ENCODE assay signal across 16 cellular contexts in genomic region chr6:56727097-56727845, GRCh38.
DNase-seq lines count a peak whose midpoint lies in the region; ATAC-seq and TF ChIP-seq lines count a peak whose summit lies in the region.
"Had no signal": no experiment of that assay in that cellular context is flagged by ENCODE, and none has a peak within 500 bp of the region (broad histone marks: within the 10 kb centered on the region; RNA-seq: fewer than 3 reads in every experiment).

No MANE protein-coding gene starts in this region.

- no peak overlapping the region for H3K4me2 ChIP-seq in SK-N-SH
- peak overlapping the region; percentile 68 for H3K4me2 ChIP-seq in hepatocyte

- H3K27me3 ChIP-seq in SK-N-SH (ENCODE audit: insufficient read depth) (no peaks in the 10 kb centered on the region), hepatocyte (no peaks in the 10 kb centered on the region), sigmoid colon (no peaks in the 10 kb centered on the region), HAP-1 (ENCODE audit: low read depth) (no peaks in the 10 kb centered on the region)
- H3K27me3 ChIP-seq: cardiac muscle cell had no signal

- ATAC-seq in GM21576 (IDR thresholded peaks at IDR 0.05; ENCODE audit: unreplicated experiment), result no peak
- ATAC-seq: psoas muscle had no signal

- no peak for TF ChIP-seq RAD21 in SK-N-SH (IDR thresholded peaks at IDR 0.05; ENCODE audit: low read length)

- no peak overlapping the region for H2AFZ ChIP-seq in SK-N-SH (ENCODE audit: low read depth)
- no peak overlapping the region for H2AFZ ChIP-seq in hepatocyte

- no peaks in the 10 kb centered on the region for H3K9me2 ChIP-seq in SK-N-SH
- no peaks in the 10 kb centered on the region for H3K9me2 ChIP-seq in hepatocyte (replicated peaks; ENCODE audit: insufficient read depth)

- peaks cover 48% of the 10 kb centered on the region for H3F3A ChIP-seq in SK-N-SH (replicated peaks; ENCODE audit: insufficient read depth)

- peaks cover 86% of the 10 kb centered on the region for H3K79me2 ChIP-seq in SK-N-SH (ENCODE audit: insufficient read depth)
- H3K79me2 ChIP-seq in hepatocyte, result peaks cover 22% of the 10 kb centered on the region

- no peak overlapping the region for H3K9ac ChIP-seq in SK-N-SH

- CTCF ChIA-PET in SK-N-SH (lab: Yijun Ruan, JAX), result interaction anchor here (0.6 to 2.0 kb wide), 5 partner anchors 15 to 225 kb away, joined by 3 to 7 read pairs (median 3); no protein-coding TSS in a partner anchor

- peak overlapping the region; percentile 28 to 97; a peak in 2 of 4 replicates for H3K27ac ChIP-seq in SK-N-SH (ENCODE audit: low read depth in 2 of 2, low read length in 1 of 2)
- peak overlapping the region; percentile 89 for H3K27ac ChIP-seq in hepatocyte
- H3K27ac ChIP-seq in sigmoid colon, result peak overlapping the region in 3 of 4 donors; percentile 38 to 75 (median 70)
- H3K27ac ChIP-seq: cardiac muscle cell had no signal

- intact Hi-C loops in sigmoid colon (cut with DNase I), result no loop called here

- TF ChIP-seq CTCF in SK-N-SH (IDR thresholded peaks at IDR 0.05) (no peak), hepatocyte (IDR thresholded peaks at IDR 0.05; ENCODE audit: poor library complexity) (no peak), sigmoid colon (IDR thresholded peaks at IDR 0.05) (no peak)

- H4K20me1 ChIP-seq in SK-N-SH (ENCODE audit: insufficient read depth) (peaks cover 12% of the 10 kb centered on the region; the same call in 1 of the 2 replicates), hepatocyte (ENCODE audit: insufficient read depth, poor library complexity, severe bottlenecking) (no peaks in the 10 kb centered on the region)

- H3K4me3 ChIP-seq in SK-N-SH (ENCODE audit: low read depth in 2 of 2, low read length in 1 of 2) (no peak overlapping the region), hepatocyte (no peak overlapping the region), sigmoid colon (no peak overlapping the region), HAP-1 (no peak overlapping the region)
- H3K4me3 ChIP-seq: cardiac muscle cell, psoas muscle had no signal

- no peak for TF ChIP-seq POLR2A in sigmoid colon (IDR thresholded peaks at IDR 0.05)

- DNase-seq in GM04503 (ENCODE audit: low read depth), result peak; percentile 72
- no peak for DNase-seq in SK-N-SH
- DNase-seq in hepatocyte (ENCODE audit: low spot score), result peak; percentile 26
- DNase-seq in sigmoid colon, result no peak
- DNase-seq in HAP-1 (ENCODE audit: low spot score in 2 of 2), result no peak
- DNase-seq in cerebellar cortex (ENCODE audit: low spot score), result no peak
- DNase-seq in NCI-H524 (lab: John Stamatoyannopoulos, UW), result no peak
- DNase-seq: activated naive CD4-positive, alpha-beta T cell; CD8-positive, alpha-beta memory T cell; KBM-7; midbrain; NCI-H1694 treated with DMSO at 0.1 percent for 48 hours; psoas muscle; T-helper 9 cell had no signal

- in situ Hi-C loops in HAP-1 (cut with MboI; ENCODE audit: low sequenced_read_pairs), result no loop called here

- H3K9me3 ChIP-seq in SK-N-SH (no peaks in the 10 kb centered on the region), hepatocyte (ENCODE audit: low read depth) (no peaks in the 10 kb centered on the region), sigmoid colon (no peaks in the 10 kb centered on the region), HAP-1 (no peaks in the 10 kb centered on the region)
- H3K9me3 ChIP-seq: psoas muscle had no signal

- no peak for TF ChIP-seq EP300 in SK-N-SH (IDR thresholded peaks at IDR 0.05; ENCODE audit: borderline replicate concordance in 1 of 2, low read depth in 1 of 2, low read length in 1 of 2)
- no peak for TF ChIP-seq EP300 in sigmoid colon (IDR thresholded peaks at IDR 0.05)

- H3K36me3 ChIP-seq in SK-N-SH (replicated peaks in 1 of 2; ENCODE audit: control insufficient read depth in 1 of 2, insufficient read depth in 2 of 2, low read length in 1 of 2), result peaks cover 0 to 12% of the 10 kb centered on the region in 2 experiments
- H3K36me3 ChIP-seq in hepatocyte (replicated peaks; ENCODE audit: insufficient read depth, low read depth), result no peaks in the 10 kb centered on the region
- no peaks in the 10 kb centered on the region for H3K36me3 ChIP-seq in sigmoid colon
- no peaks in the 10 kb centered on the region for H3K36me3 ChIP-seq in HAP-1 (replicated peaks)
- H3K36me3 ChIP-seq: cardiac muscle cell had no signal

- 89% methylated on average over 4 of the region's 4 CpGs for WGBS in SK-N-SH (ENCODE audit: low lambda C conversion rate)
- 51% methylated on average over 4 of the region's 4 CpGs for WGBS in hepatocyte (ENCODE audit: low lambda C conversion rate, missing lambda C conversion rate)
- 20 to 71% methylated on average over 4 of the region's 4 CpGs for WGBS in sigmoid colon, 2 donors

- POLR2A ChIA-PET in SK-N-SH (lab: Yijun Ruan, JAX), result no interaction called here

- H3K4me1 ChIP-seq in SK-N-SH (ENCODE audit: control insufficient read depth in 1 of 2, insufficient read depth in 2 of 2, low read depth in 1 of 2, low read length in 1 of 2) (peaks cover 8 to 71% of the 10 kb centered on the region in 2 experiments; a peak in 3 of 4 replicates), hepatocyte (ENCODE audit: insufficient read depth) (peaks cover 67% of the 10 kb centered on the region), sigmoid colon (peaks cover 0 to 77% (median 64%) of the 10 kb centered on the region in 4 donors), HAP-1 (peaks cover 10% of the 10 kb centered on the region)

TF ChIP-seq in SK-N-SH, 30 proteins besides CTCF, POLR2A, EP300 and RAD21:
- TF ChIP-seq TEAD4 (IDR thresholded peaks at IDR 0.05; ENCODE audit: borderline replicate concordance, insufficient read depth) (0 out of 2 replicates have a peak, but pooled peaks have one; percentile 40), PBX3 (IDR thresholded peaks at IDR 0.05) (peak; percentile 64), GABPA (IDR thresholded peaks at IDR 0.05; ENCODE audit: low read depth) (no peak)

Comparison
In these comparisons a context has a peak if more than half of its experiments do, and no peak if none do; other contexts are left out.
1. DNase-seq: peak in GM04503 (single experiment) and hepatocyte (single experiment); none in SK-N-SH (single experiment), sigmoid colon (single experiment), HAP-1 (0 of 2), cerebellar cortex (single experiment) and NCI-H524 (0 of 2).
2. Peak in every context shown above with its lines, with median percentiles within 50 percentile points of each other: H3K27ac ChIP-seq.